7 cellular contexts compared by ENCODE assay signal in genomic region chr5:163564321-163564924, GRCh38. TPM values are rescaled to one million over a fixed set of nuclear protein-coding genes. Genes with fewer than 3 reads are reported as not detected.
DNase-seq lines count a peak whose midpoint lies in the region; ATAC-seq and TF ChIP-seq lines count a peak whose summit lies in the region.

No MANE protein-coding gene starts in this region.

- no peaks in the 10 kb centered on the region for H3K79me2 ChIP-seq in HCT116 (ENCODE audit: insufficient read depth, low read length)

- peak; percentile 59; the same call in 1 of the 2 replicates for ATAC-seq in HCT116

- no peak overlapping the region for H3K27ac ChIP-seq in HCT116 (ENCODE audit: low read depth, low read length)

- H3K9ac ChIP-seq in HCT116 (ENCODE audit: low read length): no peak overlapping the region

- no peak overlapping the region for H3K4me2 ChIP-seq in HCT116 (ENCODE audit: low read length)

- no peaks in the 10 kb centered on the region for H3K4me1 ChIP-seq in HCT116 (ENCODE audit: control insufficient read depth in 1 of 2, insufficient read depth in 2 of 2, low read length in 2 of 2)

- peak; percentile 83 for TF ChIP-seq RAD21 in HCT116 (IDR thresholded peaks at IDR 0.05; ENCODE audit: low read depth)

- no peaks in the 10 kb centered on the region for H3K9me2 ChIP-seq in HCT116 (ENCODE audit: insufficient read depth)

- H4K20me1 ChIP-seq in HCT116 (ENCODE audit: insufficient read depth): no peaks in the 10 kb centered on the region

- POLR2A ChIA-PET in GM10248 (lab: Yijun Ruan, JAX): no interaction called here
- POLR2A ChIA-PET in HCT116 (lab: Charles Lee): interaction anchor here (0.6 kb wide), 1 partner anchor 40 kb away, joined by 3 read pairs; no protein-coding TSS in a partner anchor

- H3K9me3 ChIP-seq in HCT116 (ENCODE audit: control insufficient read depth in 1 of 2, insufficient read depth in 1 of 2, low read depth in 1 of 2, low read length in 2 of 2): no peaks in the 10 kb centered on the region

- no peak for TF ChIP-seq POLR2A in HCT116 (IDR thresholded peaks at IDR 0.05; ENCODE audit: borderline replicate concordance, extremely low read depth, insufficient read depth, insufficient read length)

- H3K4me3 ChIP-seq in HCT116 (replicated peaks in 1 of 2; ENCODE audit: low read depth in 1 of 2, low read length in 2 of 2): no peak overlapping the region

- intact Hi-C loops in HCT116 (cut with micrococcal nuclease): loop anchor here (1.0 to 10.0 kb wide), 3 partner anchors 130 to 1643 kb away; no protein-coding TSS in a partner anchor

- no TSS peak for BruUV-seq in HCT116 (replicated peaks; lab: Mats Ljungman, UMichigan)

- CTCF ChIA-PET in GM10248 (lab: Yijun Ruan, JAX) (interaction anchor here (1.0 to 3.9 kb wide), 12 partner anchors 10 to 1109 kb away, joined by 3 to 34 read pairs (median 4); no protein-coding TSS in a partner anchor), HCT116 (lab: Charles Lee) (interaction anchor here (0.6 to 1.3 kb wide), 2 partner anchors 100 to 940 kb away, joined by 3 to 5 read pairs; no protein-coding TSS in a partner anchor)

- H3K27me3 ChIP-seq in HCT116 (ENCODE audit: insufficient read depth, low read length): peaks cover 40% of the 10 kb centered on the region; the same call in 1 of the 2 replicates

- RAD21 ChIA-PET in HCT116 (lab: Charles Lee; ENCODE audit: low non-redundant PET in 1 of 2, low total read pairs in 2 of 2, uncharacterized antibody in 2 of 2, unreplicated experiment in 2 of 2): interaction anchor here in 1 of 2 experiments (1.2 kb wide), 1 partner anchor 940 kb away, joined by 4 read pairs; no protein-coding TSS in a partner anchor

- TF ChIP-seq CTCF in GM10248 (IDR thresholded peaks at IDR 0.05; ENCODE audit: control extremely low read depth, extremely low read depth, low read depth, missing control alignments) (peak; percentile 88), HCT116 (IDR thresholded peaks at IDR 0.05 in 2 of 3, conservative IDR thresholded peaks at IDR 0.05 in 1 of 3; ENCODE audit: borderline replicate concordance in 1 of 3, insufficient read depth in 1 of 3, low read depth in 2 of 3, low read length in 2 of 3) (peak; percentile 48 to 83 (median 77); a peak in 5 of 6 replicates)

- DNase-seq in GM10248 (ENCODE audit: extremely low spot score): peak; percentile 55
- peak; percentile 48 for DNase-seq in HCT116 (ENCODE audit: low read depth, low spot score)
- DNase-seq in NCI-H2171 (lab: John Stamatoyannopoulos, UW): peak; percentile 42
- peak; percentile 46 to 59 for DNase-seq in activated CD4-positive, alpha-beta T cell treated with anti-CD3 and anti-CD28 coated beads, Interleukin-2, amount 50 U/mL, for 4 hours
- DNase-seq in dermis microvascular lymphatic vessel endothelial cell (ENCODE audit: low read depth in 2 of 2): peak; percentile 48 to 74
- DNase-seq in medulla oblongata (ENCODE audit: extremely low spot score): peak; percentile 88
- DNase-seq in stimulated activated CD8-positive, alpha-beta memory T cell treated with anti-CD3 and anti-CD28 coated beads, Interleukin-4, amount 100 ng/mL, for 4 hours (ENCODE audit: low read depth in 2 of 2, low spot score in 1 of 2): peak; percentile 25 to 36

- no peaks in the 10 kb centered on the region for H3K36me3 ChIP-seq in HCT116 (ENCODE audit: control insufficient read depth in 1 of 2, insufficient read depth in 2 of 2, low read length in 2 of 2)

- H2AFZ ChIP-seq in HCT116 (ENCODE audit: low read depth, low read length, poor library complexity, severe bottlenecking): no peak overlapping the region

TF ChIP-seq in HCT116, 20 proteins besides CTCF, POLR2A, EP300 and RAD21:
- TF ChIP-seq EZH2 (IDR thresholded peaks at IDR 0.05) (no peak), JUND (IDR thresholded peaks at IDR 0.05) (no peak), TCF7L2 (IDR thresholded peaks at IDR 0.05; ENCODE audit: borderline replicate concordance, extremely low read depth, insufficient read depth, insufficient read length) (no peak), ATF3 (IDR thresholded peaks at IDR 0.05) (no peak), EGR1 (IDR thresholded peaks at IDR 0.05; ENCODE audit: low read depth) (no peak), MAX (IDR thresholded peaks at IDR 0.05) (no peak)

RNA-seq across cellular contexts. Expression of gene MAT2B, which starts 59.0 kb away (rescaled TPM):
- total RNA-seq in HCT116 (2021; ENCODE audit: unreplicated experiment): 45.9 TPM
- polyA plus RNA-seq in HCT116 (2012): 22.9 and 26.1 TPM in 2 replicates
- total RNA-seq in dermis microvascular lymphatic vessel endothelial cell: 92.3 and 93.2 TPM in 2 replicates

Comparison
In these comparisons a context has a peak if more than half of its experiments do, and no peak if none do; other contexts are left out.
1. DNase-seq: peak in every context shown above with its lines; median percentile 88 in medulla oblongata; 61 in dermis microvascular lymphatic vessel endothelial cell; 55 in GM10248; 52 in activated CD4-positive, alpha-beta T cell treated with anti-CD3 and anti-CD28 coated beads, Interleukin-2, amount 50 U/mL, for 4 hours; 48 in HCT116; 42 in NCI-H2171; 30 in stimulated activated CD8-positive, alpha-beta memory T cell treated with anti-CD3 and anti-CD28 coated beads, Interleukin-4, amount 100 ng/mL, for 4 hours.